In genomic region chr5:95730730-95731570, GRCh38 we compare ENCODE assay signal across 8 cellular contexts. TPM values are rescaled to one million over a fixed set of nuclear protein-coding genes. Genes with fewer than 3 reads are reported as not detected.
DNase-seq lines count a peak whose midpoint lies in the region; ATAC-seq lines count a peak whose summit lies in the region.

Gene RHOBTB3, plus strand, starts transcription at chr5:95731336. Its CDS starts 347 bp downstream, at chr5:95731683.

- no peaks in the 10 kb centered on the region for H3K9me3 Mint-ChIP-seq in central memory CD8-positive, alpha-beta T cell
- no peaks in the 10 kb centered on the region for H3K9me3 Mint-ChIP-seq in immature natural killer cell

- H3K4me3 ChIP-seq in skeletal muscle cell (ENCODE audit: low read depth, low read length) = peak within 1 kb of the TSS; percentile 92

- DNase-seq in SIG-M5 treated with dmso at 0.1 percent for 504 hours (lab: John Stamatoyannopoulos, UW; ENCODE audit: unreplicated experiment) (peak; percentile 55), SIG-M5 (lab: John Stamatoyannopoulos, UW) (no peak), NCI-H2029 treated with DMSO at 0.1 percent for 48 hours (lab: John Stamatoyannopoulos, UW) (peak; percentile 85), UCSD-AML1 (lab: John Stamatoyannopoulos, UW; ENCODE audit: unreplicated experiment) (peak; percentile 71), immature natural killer cell (peak; percentile 69 to 77 (median 71)), skeletal muscle cell (ENCODE audit: low read depth) (peak; percentile 83)
- DNase-seq in central memory CD8-positive, alpha-beta T cell (ENCODE audit: low spot score in 2 of 2) = peak in 1 of 2 donors; percentile 23

- H3K27me3 Mint-ChIP-seq in central memory CD8-positive, alpha-beta T cell = peaks cover 60% of the 10 kb centered on the region
- peaks cover 0 to 12% (median 2%) of the 10 kb centered on the region in 3 donors for H3K27me3 Mint-ChIP-seq in immature natural killer cell (ENCODE audit: low read depth in 3 of 3)

- peak within 1 kb of the TSS; percentile 41 for H3K27ac Mint-ChIP-seq in central memory CD8-positive, alpha-beta T cell (ENCODE audit: low read depth)
- peak within 1 kb of the TSS; percentile 82 to 96 (median 86) for H3K27ac Mint-ChIP-seq in immature natural killer cell

- H3K4me1 Mint-ChIP-seq in central memory CD8-positive, alpha-beta T cell = peaks cover 19% of the 10 kb centered on the region
- H3K4me1 Mint-ChIP-seq in immature natural killer cell = peaks cover 56 to 80% of the 10 kb centered on the region in 2 donors

- peak; percentile 26 for ATAC-seq in HG02884 (IDR thresholded peaks at IDR 0.05; ENCODE audit: unreplicated experiment)
- peak; percentile 61 for ATAC-seq in central memory CD8-positive, alpha-beta T cell (replicated peaks; ENCODE audit: extremely low read depth, poor library complexity, severe bottlenecking)

- peaks cover 3% of the 10 kb centered on the region for H3K36me3 Mint-ChIP-seq in central memory CD8-positive, alpha-beta T cell (ENCODE audit: insufficient read depth)
- no peaks in the 10 kb centered on the region for H3K36me3 Mint-ChIP-seq in immature natural killer cell

- H3K4me3 Mint-ChIP-seq in central memory CD8-positive, alpha-beta T cell = peak within 1 kb of the TSS; percentile 81
- H3K4me3 Mint-ChIP-seq in immature natural killer cell = peak within 1 kb of the TSS; percentile 91 to 97 (median 94)

RNA-seq across cellular contexts. Expression of gene RHOBTB3, which starts in this region (rescaled TPM):
- polyA plus RNA-seq in immature natural killer cell = 10 to 100 TPM; 22.9 to 44.6 (median 25.7) TPM
